ENCODE assay signal across 8 cellular contexts in the genomic region with DNA sequence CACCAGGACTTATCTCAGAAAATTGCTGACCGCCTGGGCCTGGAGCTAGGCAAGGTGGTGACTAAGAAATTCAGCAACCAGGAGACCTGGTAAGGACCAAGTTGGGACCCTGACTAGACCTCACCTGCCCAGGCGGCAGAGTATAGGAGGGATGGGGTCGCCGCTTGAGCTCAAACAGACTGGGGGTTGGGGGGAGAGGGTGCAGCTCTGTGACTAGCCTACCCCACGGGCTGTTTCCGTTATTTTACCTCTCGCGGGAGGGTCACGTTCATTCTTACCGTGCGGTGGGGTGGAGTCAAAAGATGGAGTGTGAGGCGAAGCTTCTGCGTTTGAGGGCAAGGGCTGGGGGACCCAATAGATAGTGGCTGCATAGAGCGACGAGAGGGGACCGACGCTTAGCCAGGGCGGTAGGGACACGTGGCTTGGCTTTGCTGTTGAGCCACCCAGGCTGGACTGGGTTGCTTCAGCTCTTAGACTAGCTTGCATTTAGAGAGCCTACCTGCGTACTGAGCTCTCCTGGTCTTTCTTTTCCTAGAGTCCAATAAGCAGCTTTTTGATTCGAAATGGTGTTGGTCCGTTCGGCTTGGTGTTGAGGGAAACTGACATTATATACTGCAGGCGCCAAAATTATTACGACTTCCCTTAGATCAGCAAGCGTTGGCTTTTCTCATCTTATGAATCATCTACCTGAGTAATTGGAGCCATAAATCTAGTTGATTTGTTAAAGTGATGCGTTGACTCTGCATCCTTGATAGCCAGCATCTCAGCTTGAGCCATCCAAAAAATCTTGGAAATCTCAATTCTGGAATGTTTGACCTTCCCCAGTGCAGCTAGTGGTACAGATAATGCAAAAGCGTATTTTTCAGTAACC. TPM values are rescaled to one million over a fixed set of nuclear protein-coding genes. Genes with fewer than 3 reads are reported as not detected.
A peak's percentile ranks its signal among the peaks of the same experiment; 100 is the strongest.
DNase-seq lines count a peak whose midpoint lies in the region; ATAC-seq, FAIRE-seq and TF ChIP-seq lines count a peak whose summit lies in the region.

No MANE protein-coding gene starts in this region.

- H3K4me1 ChIP-seq in Panc1 (ENCODE audit: control insufficient read depth, insufficient read depth, low read length) = peaks cover 33% of the 10 kb centered on the region
- H3K4me1 ChIP-seq in pancreas = peaks cover 0 to 5% (median 0%) of the 10 kb centered on the region in 3 donors
- H3K4me1 ChIP-seq in upper lobe of right lung = peaks cover 7% of the 10 kb centered on the region

- CTCF ChIA-PET in Panc1 (lab: Charles Lee) = interaction anchor here (1.0 to 1.2 kb wide), 2 partner anchors 13 to 88 kb away, joined by 3 to 4 read pairs; no protein-coding TSS in a partner anchor

- no peaks in the 10 kb centered on the region for H3K9me3 ChIP-seq in Panc1 (ENCODE audit: control insufficient read depth, insufficient read depth, low read depth, low read length)
- no peaks in the 10 kb centered on the region for H3K9me3 ChIP-seq in pancreas
- H3K9me3 ChIP-seq in upper lobe of right lung = no peaks in the 10 kb centered on the region

- H3K36me3 ChIP-seq in Panc1 (ENCODE audit: control insufficient read depth, insufficient read depth, low read length) (no peaks in the 10 kb centered on the region; the same call in 1 of the 2 replicates), pancreas (no peaks in the 10 kb centered on the region), upper lobe of right lung (no peaks in the 10 kb centered on the region)

- POLR2A ChIA-PET in Panc1 (lab: Charles Lee) = interaction anchor here (0.6 to 1.3 kb wide), 8 partner anchors 35 to 356 kb away, joined by 3 to 12 read pairs (median 4); no protein-coding TSS in a partner anchor

- TF ChIP-seq CTCF in Panc1 (IDR thresholded peaks at IDR 0.05) (no peak), pancreas (IDR thresholded peaks at IDR 0.05) (no peak), upper lobe of right lung (IDR thresholded peaks at IDR 0.05) (no peak)

- H3K4me3 ChIP-seq in Panc1 (ENCODE audit: low read depth in 2 of 2, low read length in 2 of 2) = peak overlapping the region; percentile 90 to 97
- H3K4me3 ChIP-seq in pancreas = peak overlapping the region; percentile 5 to 55 (median 41)
- H3K4me3 ChIP-seq in upper lobe of right lung = peak overlapping the region; percentile 66

- FAIRE-seq in pancreas (lab: Jason Lieb, UNC) = no peak

- ATAC-seq in GM19324 (IDR thresholded peaks at IDR 0.05; ENCODE audit: low FRiP score, unreplicated experiment) (peak; percentile 34), HG03442 (IDR thresholded peaks at IDR 0.05; ENCODE audit: unreplicated experiment) (peak; percentile 27), Panc1 (peak; percentile 77), pancreas (peak; percentile 58 to 78 (median 71)), upper lobe of right lung (peak; percentile 60)

- H3K27me3 ChIP-seq in Panc1 (ENCODE audit: control insufficient read depth, insufficient read depth, low read length) (no peaks in the 10 kb centered on the region), pancreas (no peaks in the 10 kb centered on the region), upper lobe of right lung (no peaks in the 10 kb centered on the region)

- in situ Hi-C loops in Panc1 (cut with HindIII; ENCODE audit: low pct_unique_long_range_greater_than_20kb, low sequenced_read_pairs) = no loop called here

- 0 to 29% methylated on average over 28 of the region's 28 CpGs for WGBS in pancreas, 2 donors

- peak; percentile 57 for DNase-seq in CD1c-positive myeloid dendritic cell (ENCODE audit: extremely low spot score)
- peak; percentile 33 for DNase-seq in Panc1 (ENCODE audit: low read depth, low spot score)
- DNase-seq in activated naive CD4-positive, alpha-beta T cell (lab: John Stamatoyannopoulos, UW) = peak; percentile 6 to 42 (median 20)
- DNase-seq in head of caudate nucleus = peak in 40 of 42 donors; percentile 3 to 65 (median 33)
- DNase-seq in pancreas = peak in 3 of 6 donors; percentile 5 to 23 (median 17)
- DNase-seq in upper lobe of right lung = peak; percentile 59

- intact Hi-C loops in Panc1 (cut with micrococcal nuclease; ENCODE audit: unreplicated experiment) (loop anchor here (5.0 to 10.0 kb wide), 2 partner anchors 92 to 604 kb away; no protein-coding TSS in a partner anchor), head of caudate nucleus (cut with DNase I) (no loop called here), pancreas (cut with DNase I) (no loop called here), upper lobe of right lung (cut with DNase I) (no loop called here)

- BruUV-seq in Panc1 (replicated peaks; lab: Mats Ljungman, UMichigan) = TSS peak; percentile 82

- peak overlapping the region; percentile 93 for H3K27ac ChIP-seq in Panc1 (ENCODE audit: low read length)
- H3K27ac ChIP-seq in pancreas = peak overlapping the region; percentile 4 to 69 (median 23)
- H3K27ac ChIP-seq in upper lobe of right lung = peak overlapping the region; percentile 78

RNA-seq across cellular contexts. Expression of a gene that starts 0.6 kb away (rescaled TPM):
- total RNA-seq in Panc1 (2021; ENCODE audit: unreplicated experiment) (152 TPM), pancreas (10 to 100 TPM in 4 of 6 donors, 1 to 10 TPM in 2; 8.5 to 19.4 (median 14.1) TPM), upper lobe of right lung (25.6 TPM)
- 127 TPM for polyA plus RNA-seq in Panc1 (2012; ENCODE audit: insufficient read length)
- polyA plus RNA-seq in pancreas = 10 to 100 TPM in 1 of 2 donors, 1 to 10 TPM in 1; 5.9 to 22.8 TPM

Comparison
In these comparisons a context has a peak if more than half of its experiments do, and no peak if none do; other contexts are left out.
1. ATAC-seq: peak in every context shown above with its lines; median percentile 77 in Panc1; 71 in pancreas; 60 in upper lobe of right lung; 34 in GM19324; 27 in HG03442.
2. H3K27ac ChIP-seq: peak in every context shown above with its lines; median percentile 93 in Panc1; 78 in upper lobe of right lung; 23 in pancreas.
3. H3K4me3 ChIP-seq: peak in every context shown above with its lines; median percentile 94 in Panc1; 66 in upper lobe of right lung; 41 in pancreas.